7 cellular contexts compared by ENCODE assay signal in the genomic region with DNA sequence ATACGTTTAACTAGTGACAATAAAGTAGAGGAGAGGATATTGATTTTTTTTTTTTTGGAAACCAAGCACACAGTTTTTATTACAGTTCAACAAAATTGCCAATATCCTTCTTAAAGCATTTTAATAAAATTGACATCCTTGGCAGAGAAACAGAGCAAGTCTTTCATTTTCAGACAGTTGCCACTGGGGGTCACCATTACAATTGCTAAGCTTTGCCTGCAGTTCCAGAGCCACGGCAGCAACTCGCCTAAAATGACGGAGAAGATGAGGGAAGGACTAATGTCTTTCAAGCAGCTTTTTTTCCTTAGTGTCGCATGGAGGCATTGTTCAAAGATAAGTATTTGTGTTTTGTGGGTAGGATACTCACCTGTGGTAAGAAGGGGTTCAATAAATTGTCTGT.
DNase-seq lines count a peak whose midpoint lies in the region; ATAC-seq, FAIRE-seq and TF ChIP-seq lines count a peak whose summit lies in the region.

No MANE protein-coding gene starts in this region.

- no peaks in the 10 kb centered on the region for H3K4me1 Mint-ChIP-seq in CD14-positive monocyte

- 4 to 7% methylated on average over 5 of the region's 5 CpGs for WGBS in body of pancreas, 2 donors

- H3K27ac Mint-ChIP-seq in CD14-positive monocyte, result no peak overlapping the region

- no peaks in the 10 kb centered on the region for H3K36me3 ChIP-seq in body of pancreas (replicated peaks in 1 of 2; ENCODE audit: insufficient read depth in 1 of 2, low read depth in 2 of 2)

- DNase-seq in GM12892 (ENCODE audit: insufficient read length) (no peak), NCI-H146 treated with DMSO at 0.1 percent for 48 hours (lab: John Stamatoyannopoulos, UW; ENCODE audit: unreplicated experiment) (peak; percentile 6), body of pancreas (peak in 3 of 4 donors; percentile 5 to 37 (median 10)), middle frontal gyrus (ENCODE audit: extremely low spot score, low spot score) (peak; percentile 5), CD14-positive monocyte (ENCODE audit: low spot score) (no peak), germinal center (ENCODE audit: low spot score) (no peak)
- no peak for DNase-seq in NK-92 treated with Interleukin-12 subunit alpha and Interleukin-12 subunit beta, amount 100 ng/mL, for 24 hours (lab: John Stamatoyannopoulos, UW)

- ATAC-seq in body of pancreas, result peak; percentile 67

- TF ChIP-seq CTCF in body of pancreas (IDR thresholded peaks at IDR 0.05) (peak in 5 of 7 experiments; percentile 10 to 44 (median 22)), CD14-positive monocyte (IDR thresholded peaks at IDR 0.05) (no peak)

- no peak overlapping the region for H3K27ac ChIP-seq in body of pancreas

- no peaks in the 10 kb centered on the region for H3K4me1 ChIP-seq in body of pancreas

- FAIRE-seq in GM12892 (lab: Jason Lieb, UNC), result peak; percentile 69

- intact Hi-C loops in body of pancreas (cut with DNase I), result no loop called here
- intact Hi-C loops in CD14-positive monocyte (cut with micrococcal nuclease), result no loop called here

- H3K27me3 ChIP-seq in body of pancreas, result no peaks in the 10 kb centered on the region

- no peak overlapping the region for H3K4me3 Mint-ChIP-seq in CD14-positive monocyte

- H3K9me3 Mint-ChIP-seq in CD14-positive monocyte, result peaks cover 0 to 4% (median 0%) of the 10 kb centered on the region in 7 donors

- no peaks in the 10 kb centered on the region for H3K9me3 ChIP-seq in body of pancreas

- no peak for TF ChIP-seq POLR2A in GM12892 (IDR thresholded peaks at IDR 0.05; ENCODE audit: low read depth, low read length)
- no peak for TF ChIP-seq POLR2A in body of pancreas (IDR thresholded peaks at IDR 0.05)

- H3K36me3 Mint-ChIP-seq in CD14-positive monocyte, result no peaks in the 10 kb centered on the region

- H3K4me3 ChIP-seq in body of pancreas, result no peak overlapping the region

- H3K27me3 Mint-ChIP-seq in CD14-positive monocyte (ENCODE audit: low read depth in 3 of 3), result peaks cover 0 to under 1% (median 0%) of the 10 kb centered on the region in 3 donors

Comparison
In these comparisons a context has a peak if more than half of its experiments do, and no peak if none do; other contexts are left out.
1. DNase-seq: peak in NCI-H146 treated with DMSO at 0.1 percent for 48 hours (single experiment), body of pancreas (3 of 4) and middle frontal gyrus (single experiment); none in GM12892 (single experiment), NK-92 treated with Interleukin-12 subunit alpha and Interleukin-12 subunit beta, amount 100 ng/mL, for 24 hours (single experiment), CD14-positive monocyte (single experiment) and germinal center (single experiment).